In genomic region chr1:204075116-204075636, GRCh38 we compare ENCODE assay signal across 8 cellular contexts. TPM values are rescaled to one million over a fixed set of nuclear protein-coding genes. Genes with fewer than 3 reads are reported as not detected.
A peak's percentile ranks its signal among the peaks of the same experiment; 100 is the strongest.
DNase-seq lines count a peak whose midpoint lies in the region; ATAC-seq and TF ChIP-seq lines count a peak whose summit lies in the region.

No MANE protein-coding gene starts in this region.

- no peaks in the 10 kb centered on the region for H3K36me3 ChIP-seq in ectodermal cell (ENCODE audit: control insufficient read depth, insufficient read depth, low read length)
- no peaks in the 10 kb centered on the region for H3K36me3 ChIP-seq in aorta (ENCODE audit: control insufficient read depth in 1 of 2, insufficient read depth in 2 of 2, low read length in 1 of 2)

- H3K9me3 ChIP-seq in ectodermal cell (ENCODE audit: control insufficient read depth, low read length): no peaks in the 10 kb centered on the region
- no peaks in the 10 kb centered on the region for H3K9me3 ChIP-seq in aorta (ENCODE audit: control insufficient read depth, low read length)

- intact Hi-C loops in Right ventricle myocardium inferior (cut with DNase I): loop anchor here (2.0 kb wide), 2 partner anchors 30 to 52 kb away; no protein-coding TSS in a partner anchor
- intact Hi-C loops in cardiac septum (cut with DNase I): loop anchor here (5.0 kb wide), 1 partner anchor 52 kb away; no protein-coding TSS in a partner anchor
- intact Hi-C loops in aorta (cut with DNase I): loop anchor here (5.0 kb wide), 1 partner anchor 213 kb away; the partner anchor contains the start of gene SNRPE (in 2 of the 2)

- no peaks in the 10 kb centered on the region for H3K27me3 Mint-ChIP-seq in mesothelial cell of epicardium (ENCODE audit: low read depth)

- H3K4me1 Mint-ChIP-seq in mesothelial cell of epicardium: peaks cover 47% of the 10 kb centered on the region

- no peaks in the 10 kb centered on the region for H3K36me3 Mint-ChIP-seq in mesothelial cell of epicardium

- H3K27me3 ChIP-seq in ectodermal cell (ENCODE audit: control insufficient read depth, insufficient read depth, low read length, poor library complexity, severe bottlenecking) (no peaks in the 10 kb centered on the region), aorta (ENCODE audit: control insufficient read depth in 1 of 2, insufficient read depth in 2 of 2, low read length in 1 of 2) (no peaks in the 10 kb centered on the region)

- H3K4me3 Mint-ChIP-seq in mesothelial cell of epicardium: peak overlapping the region; percentile 98

- H3K4me1 ChIP-seq in ectodermal cell (ENCODE audit: control insufficient read depth, insufficient read depth, low read length) (peaks cover 29% of the 10 kb centered on the region), aorta (ENCODE audit: control insufficient read depth in 1 of 2, insufficient read depth in 2 of 2, low read length in 2 of 2) (peaks cover 0 to 2% of the 10 kb centered on the region in 2 donors)

- 2 to 4% methylated on average over 33 of the region's 33 CpGs for WGBS in ectodermal cell, 2 experiments
- 6 to 14% methylated on average over 33 of the region's 33 CpGs for WGBS in aorta, 2 donors

- no peak for TF ChIP-seq CTCF in mesothelial cell of epicardium (IDR thresholded peaks at IDR 0.05; ENCODE audit: unreplicated experiment)

- peak; percentile 1 for ATAC-seq in Right ventricle myocardium inferior
- peak; percentile 30 for ATAC-seq in aorta (ENCODE audit: low FRiP score)
- no peak for ATAC-seq in GM18511 (IDR thresholded peaks at IDR 0.05; ENCODE audit: unreplicated experiment)

- H3K4me3 ChIP-seq in ectodermal cell (ENCODE audit: insufficient read depth, low read depth, low read length): peak overlapping the region; percentile 89
- H3K4me3 ChIP-seq in aorta (ENCODE audit: low read length in 2 of 2): peak overlapping the region; percentile 70 to 89

- peak overlapping the region; percentile 95 for H3K27ac Mint-ChIP-seq in mesothelial cell of epicardium

- H3K9me3 Mint-ChIP-seq in mesothelial cell of epicardium: no peaks in the 10 kb centered on the region

- no peak overlapping the region for H3K27ac ChIP-seq in ectodermal cell (ENCODE audit: insufficient read depth, low read depth, low read length, poor library complexity, severe bottlenecking)
- H3K27ac ChIP-seq in aorta (ENCODE audit: low read depth in 1 of 2, low read length in 2 of 2): peak overlapping the region in 1 of 2 donors; percentile 16

- DNase-seq in Right ventricle myocardium inferior (ENCODE audit: missing footprints) (no peak), cardiac septum (ENCODE audit: low spot score) (no peak), mesothelial cell of epicardium (ENCODE audit: low spot score in 2 of 2, unreplicated experiment in 2 of 2) (no peak), aorta (peak; percentile 62 to 79), DMS79 (lab: John Stamatoyannopoulos, UW) (no peak), cerebellar nuclear complex (lab: John Stamatoyannopoulos, UW) (no peak)

RNA-seq across cellular contexts. Expression of gene SOX13, which starts 2.3 kb away (rescaled TPM):
- total RNA-seq in Right ventricle myocardium inferior (12.1 TPM), cardiac septum (17.9 TPM), mesothelial cell of epicardium (58.0 to 61.7 TPM (median 61.7 TPM) in 3 replicates), aorta (10 to 100 TPM; 40.9 to 52.8 TPM)
- polyA plus RNA-seq in ectodermal cell (2013, experiment 1 of 4): 67.1 TPM
- 66.2 TPM for polyA plus RNA-seq in ectodermal cell (2013, experiment 2 of 4)
- 62.6 TPM for polyA plus RNA-seq in ectodermal cell (2013, experiment 3 of 4)
- 68.2 TPM for polyA plus RNA-seq in ectodermal cell (2013, experiment 4 of 4)
- polyA plus RNA-seq in aorta: 10 to 100 TPM in 1 of 2 donors, 1 to 10 TPM in 1; 9.6 to 16.3 TPM

Comparison
In these comparisons a context has a peak if more than half of its experiments do, and no peak if none do; other contexts are left out.
1. DNase-seq: peak in aorta (2 of 2); none in Right ventricle myocardium inferior (single experiment), cardiac septum (single experiment), mesothelial cell of epicardium (0 of 2), DMS79 (single experiment) and cerebellar nuclear complex (0 of 2).